In the genomic region with DNA sequence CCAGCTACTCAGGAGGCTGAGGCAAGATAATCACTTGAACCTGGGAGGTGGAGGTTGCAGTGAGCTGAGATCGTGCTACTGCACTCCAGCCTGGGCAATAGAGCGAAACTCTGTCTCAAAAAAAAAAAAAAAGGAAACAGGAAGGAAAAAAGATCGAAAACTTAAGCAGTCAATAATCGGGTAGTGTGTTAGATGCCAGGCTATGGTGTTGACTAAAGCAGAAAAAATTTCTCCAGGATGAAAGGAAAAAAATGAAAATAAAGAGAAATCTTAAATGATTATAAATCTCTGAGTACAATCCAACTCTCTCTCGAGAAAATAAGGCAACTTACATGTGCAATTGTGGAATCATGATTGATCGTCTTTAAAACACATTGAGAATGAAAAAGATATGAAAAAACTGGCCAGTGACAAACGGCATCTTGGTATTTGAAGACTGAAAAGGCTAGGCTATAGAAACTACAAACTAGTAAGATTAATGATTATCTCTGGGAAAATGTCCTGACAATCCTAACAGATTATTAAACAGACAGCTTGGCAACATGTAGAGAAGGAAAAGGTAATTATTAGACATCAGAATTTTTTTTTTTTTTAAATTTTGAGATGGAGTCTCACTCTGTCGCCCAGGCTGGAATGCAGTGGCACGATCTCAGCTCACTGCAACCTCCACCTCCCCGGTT, we compare ENCODE assay signal across 14 cellular contexts. TPM values are rescaled to one million over a fixed set of nuclear protein-coding genes. Genes with fewer than 3 reads are reported as not detected.
DNase-seq lines count a peak whose midpoint lies in the region; ATAC-seq and TF ChIP-seq lines count a peak whose summit lies in the region.
"Had no signal": no experiment of that assay in that cellular context is flagged by ENCODE, and none has a peak within 500 bp of the region (broad histone marks: within the 10 kb centered on the region; RNA-seq: fewer than 3 reads in every experiment).

No MANE protein-coding gene starts in this region.

- H3K4me1 Mint-ChIP-seq in HFFc6 (ENCODE audit: low read depth): no peaks in the 10 kb centered on the region
- no peaks in the 10 kb centered on the region for H3K4me1 Mint-ChIP-seq in nephron
- H3K4me1 Mint-ChIP-seq: B cell had no signal

- no peaks in the 10 kb centered on the region for H3K4me1 ChIP-seq in vagina

- peak overlapping the region; percentile 8; the same call in 1 of the 2 replicates for H3K4me3 Mint-ChIP-seq in HFFc6
- H3K4me3 Mint-ChIP-seq in nephron: peak overlapping the region in 2 of 3 experiments; percentile 65 to 72
- H3K4me3 Mint-ChIP-seq: B cell; CD4-positive, alpha-beta T cell had no signal

- H3K27me3 Mint-ChIP-seq in HFFc6 (ENCODE audit: insufficient read depth): peaks cover 16% of the 10 kb centered on the region
- H3K27me3 Mint-ChIP-seq in nephron (ENCODE audit: low read depth): peaks cover 4% of the 10 kb centered on the region

- H3K27ac Mint-ChIP-seq in HFFc6 (no peak overlapping the region), nephron (peak overlapping the region; percentile 96 to 98 (median 97))
- H3K27ac Mint-ChIP-seq: B cell; CD4-positive, alpha-beta T cell had no signal

- no peak overlapping the region for H3K4me3 ChIP-seq in vagina
- H3K4me3 ChIP-seq: HAP-1 had no signal

- intact Hi-C loops in vagina (cut with DNase I): no loop called here

- H3K36me3 Mint-ChIP-seq in HFFc6 (ENCODE audit: low read depth) (no peaks in the 10 kb centered on the region), nephron (ENCODE audit: low read depth) (no peaks in the 10 kb centered on the region)

- in situ Hi-C loops in ACHN (cut with HindIII; ENCODE audit: low pct_ligation_motif_present, low pct_unique_long_range_greater_than_20kb, low sequenced_read_pairs): no loop called here

- H3K27me3 ChIP-seq in vagina: no peaks in the 10 kb centered on the region

- no peak for TF ChIP-seq POLR2A in vagina (IDR thresholded peaks at IDR 0.05)

- no peak for ATAC-seq in HG02623 (IDR thresholded peaks at IDR 0.05; ENCODE audit: unreplicated experiment)
- ATAC-seq in HG02840 (IDR thresholded peaks at IDR 0.05; ENCODE audit: low FRiP score, unreplicated experiment): no peak

- DNase-seq in ACHN: peak; percentile 89
- DNase-seq in HFFc6: no peak
- DNase-seq in glomerular visceral epithelial cell (ENCODE audit: extremely low spot score): peak; percentile 51
- no peak for DNase-seq in vagina (ENCODE audit: extremely low spot score in 2 of 2)
- DNase-seq: 8988T; C1 segment of cervical spinal cord; CD4-positive, alpha-beta T cell; DND-41; GDM1 had no signal

- no peak overlapping the region for H3K27ac ChIP-seq in vagina

- TF ChIP-seq CTCF in HFFc6 (IDR thresholded peaks at IDR 0.05): no peak
- no peak for TF ChIP-seq CTCF in nephron (IDR thresholded peaks at IDR 0.05; ENCODE audit: unreplicated experiment in 3 of 3)
- TF ChIP-seq CTCF in vagina (IDR thresholded peaks at IDR 0.05): no peak

- no peaks in the 10 kb centered on the region for H3K36me3 ChIP-seq in vagina
- H3K36me3 ChIP-seq: HAP-1 had no signal

- no peaks in the 10 kb centered on the region; the same call in 1 of the 2 replicates for H3K9me3 Mint-ChIP-seq in HFFc6
- no peaks in the 10 kb centered on the region for H3K9me3 Mint-ChIP-seq in nephron
- H3K9me3 Mint-ChIP-seq: CD4-positive, alpha-beta T cell had no signal

- no peaks in the 10 kb centered on the region for H3K9me3 ChIP-seq in vagina
- H3K9me3 ChIP-seq: HAP-1 had no signal

RNA-seq across cellular contexts. Expression of a gene that starts 16.3 kb away (rescaled TPM):
- 10 to 100 TPM; 41.4 to 65.3 (median 51.9) TPM for total RNA-seq in HFFc6 (2021; fragmentation: NEBNext Ultra II Directional; extraction: Animal tissue kit (Norgen Biotek cat#: 25700))
- total RNA-seq in vagina: 24.1 TPM

Comparison
In these comparisons a context has a peak if more than half of its experiments do, and no peak if none do; other contexts are left out.
1. DNase-seq: peak in ACHN (single experiment) and glomerular visceral epithelial cell (single experiment); none in HFFc6 (single experiment) and vagina (0 of 2).